In the genomic region with DNA sequence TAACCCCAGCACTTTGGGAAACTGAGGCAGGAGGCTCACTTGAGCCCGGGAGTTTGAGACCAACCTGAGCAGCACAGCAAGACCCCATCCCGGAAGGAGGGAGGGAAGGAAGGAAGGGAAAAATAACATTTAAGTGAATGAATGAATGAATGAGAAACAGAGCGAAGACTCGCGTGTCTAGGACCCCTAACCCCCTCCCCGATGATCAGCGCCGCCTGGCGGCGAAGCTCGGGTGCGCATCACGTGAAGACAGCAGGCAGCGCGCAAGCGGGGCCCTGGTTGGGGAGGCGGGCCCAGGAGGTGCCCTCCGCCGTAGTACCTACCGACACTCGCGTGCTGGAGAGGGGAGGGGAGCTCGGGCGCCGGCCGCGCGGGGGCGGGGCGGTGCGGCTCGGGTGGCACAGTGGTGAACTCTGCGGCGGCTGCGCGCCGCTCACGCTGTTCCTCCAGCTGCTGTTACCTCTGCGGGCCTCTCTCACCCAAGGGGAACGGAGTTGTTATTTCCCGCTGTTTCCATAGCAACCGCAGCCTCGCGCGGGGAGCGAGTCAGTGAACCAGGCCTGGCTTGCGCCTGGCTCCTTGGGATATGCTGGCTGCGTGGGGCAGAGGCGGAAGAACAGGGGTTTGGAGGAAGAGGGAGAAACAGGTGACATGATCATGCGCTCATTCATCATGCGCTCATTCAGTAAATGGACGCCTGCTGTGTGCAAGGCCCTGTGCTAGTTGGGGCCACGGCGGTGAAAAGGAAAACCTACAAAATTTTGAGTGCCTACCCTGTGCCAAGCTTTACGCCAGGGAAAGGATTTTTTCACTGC, we compare ENCODE assay signal across 8 cellular contexts. TPM values are rescaled to one million over a fixed set of nuclear protein-coding genes. Genes with fewer than 3 reads are reported as not detected.
A peak's percentile ranks its signal among the peaks of the same experiment; 100 is the strongest.
DNase-seq lines count a peak whose midpoint lies in the region; ATAC-seq and TF ChIP-seq lines count a peak whose summit lies in the region.

No MANE protein-coding gene starts in this region.

- peak overlapping the region; percentile 9 for H3K9ac ChIP-seq in mammary epithelial cell (ENCODE audit: insufficient read depth, low read length)
- peak overlapping the region; percentile 71 for H3K9ac ChIP-seq in smooth muscle cell (ENCODE audit: low read depth)

- H3K27me3 Mint-ChIP-seq in immature natural killer cell (ENCODE audit: low read depth in 3 of 3): peaks cover 7 to 18% (median 8%) of the 10 kb centered on the region in 3 donors

- peak; percentile 98 for DNase-seq in A673 (ENCODE audit: low spot score)
- DNase-seq in NCI-H2171 (lab: John Stamatoyannopoulos, UW): peak; percentile 94
- DNase-seq in mammary epithelial cell: peak; percentile 74
- DNase-seq in immature natural killer cell: peak; percentile 33 to 62 (median 57)
- DNase-seq in smooth muscle cell (lab: John Stamatoyannopoulos, UW; ENCODE audit: unreplicated experiment): peak; percentile 59

- H3F3A ChIP-seq in smooth muscle cell (ENCODE audit: low read depth): no peaks in the 10 kb centered on the region

- H3K4me2 ChIP-seq in mammary epithelial cell (ENCODE audit: insufficient read depth, low read depth, low read length): peak overlapping the region; percentile 78
- peak overlapping the region; percentile 81 for H3K4me2 ChIP-seq in smooth muscle cell

- H3K79me2 ChIP-seq in mammary epithelial cell (ENCODE audit: insufficient read depth, low read length) (no peaks in the 10 kb centered on the region), smooth muscle cell (ENCODE audit: low read depth) (no peaks in the 10 kb centered on the region)

- H3K4me3 ChIP-seq in A673 (ENCODE audit: low read depth, low read length, poor library complexity, severe bottlenecking) (peak overlapping the region; percentile 41), mammary epithelial cell (replicated peaks in 1 of 3; ENCODE audit: insufficient read depth in 1 of 3, low read depth in 2 of 3, low read length in 3 of 3) (peak overlapping the region; percentile 30 to 52 (median 46)), smooth muscle cell (peak overlapping the region; percentile 54)

- no peaks in the 10 kb centered on the region for H3K9me3 Mint-ChIP-seq in immature natural killer cell

- ATAC-seq in GM18867 (IDR thresholded peaks at IDR 0.05; ENCODE audit: unreplicated experiment): peak; percentile 90
- ATAC-seq in HG03103 (IDR thresholded peaks at IDR 0.05; ENCODE audit: low read depth, unreplicated experiment): peak; percentile 80

- in situ Hi-C loops in mammary epithelial cell (cut with MboI; ENCODE audit: low sequenced_read_pairs in 2 of 2): no loop called here

- BruUV-seq in A673 (replicated peaks; lab: Mats Ljungman, UMichigan): no TSS peak
- no TSS peak for BruUV-seq in mammary epithelial cell (replicated peaks; lab: Mats Ljungman, UMichigan)

- no peaks in the 10 kb centered on the region for H3K9me3 ChIP-seq in A673 (ENCODE audit: low read depth, low read length, poor library complexity, severe bottlenecking)
- H3K9me3 ChIP-seq in mammary epithelial cell (replicated peaks; ENCODE audit: insufficient read depth, low read length): no peaks in the 10 kb centered on the region
- H3K9me3 ChIP-seq in smooth muscle cell (replicated peaks; ENCODE audit: low read depth): no peaks in the 10 kb centered on the region

- no peaks in the 10 kb centered on the region for H3K36me3 Mint-ChIP-seq in immature natural killer cell

- H3K4me1 ChIP-seq in A673 (ENCODE audit: insufficient read depth, low read length, poor library complexity, severe bottlenecking): peaks cover 25% of the 10 kb centered on the region
- H3K4me1 ChIP-seq in mammary epithelial cell (ENCODE audit: insufficient read depth, low read length): peaks cover 10% of the 10 kb centered on the region
- no peaks in the 10 kb centered on the region for H3K4me1 ChIP-seq in smooth muscle cell (ENCODE audit: low read depth)

- peaks cover 17 to 18% of the 10 kb centered on the region in 2 donors for H3K4me1 Mint-ChIP-seq in immature natural killer cell

- H3K36me3 ChIP-seq in A673 (ENCODE audit: insufficient read depth, low read length, poor library complexity, severe bottlenecking) (no peaks in the 10 kb centered on the region), mammary epithelial cell (ENCODE audit: insufficient read depth, low read length) (no peaks in the 10 kb centered on the region), smooth muscle cell (ENCODE audit: low read depth) (no peaks in the 10 kb centered on the region)

- H4K20me1 ChIP-seq in mammary epithelial cell (ENCODE audit: insufficient read depth, low read length): no peaks in the 10 kb centered on the region
- no peaks in the 10 kb centered on the region for H4K20me1 ChIP-seq in smooth muscle cell (ENCODE audit: low read depth)

- H3K27me3 ChIP-seq in A673 (replicated peaks; ENCODE audit: insufficient read depth, low read depth, low read length, poor library complexity) (no peaks in the 10 kb centered on the region), mammary epithelial cell (ENCODE audit: insufficient read depth, low read length) (peaks cover 6% of the 10 kb centered on the region), smooth muscle cell (ENCODE audit: low read depth) (peaks cover 2% of the 10 kb centered on the region)

- POLR2A ChIA-PET in A673 (lab: Charles Lee; ENCODE audit: low non-redundant PET): interaction anchor here (0.6 kb wide), 1 partner anchor 164 kb away, joined by 5 read pairs; no protein-coding TSS in a partner anchor

- H3K27ac Mint-ChIP-seq in immature natural killer cell: peak overlapping the region in 1 of 6 donors; percentile 25

- H3K27ac ChIP-seq in A673 (ENCODE audit: low read depth, low read length, poor library complexity, severe bottlenecking) (peak overlapping the region; percentile 81), VCaP (peak overlapping the region; percentile 81), mammary epithelial cell (ENCODE audit: insufficient read depth, low read depth, low read length) (no peak overlapping the region), smooth muscle cell (ENCODE audit: low read depth) (no peak overlapping the region)

- TF ChIP-seq CTCF in A673 (conservative IDR thresholded peaks at IDR 0.05; ENCODE audit: low read depth, low read length) (peak; percentile 95), VCaP (conservative IDR thresholded peaks at IDR 0.05) (peak; percentile 92), mammary epithelial cell (conservative IDR thresholded peaks at IDR 0.05 in 1 of 2, IDR thresholded peaks at IDR 0.05 in 1 of 2; ENCODE audit: extremely low read depth in 1 of 2, insufficient read depth in 1 of 2, low read depth in 1 of 2, low read length in 2 of 2) (peak; percentile 73 to 89), smooth muscle cell (IDR thresholded peaks at IDR 0.05; ENCODE audit: borderline replicate concordance, insufficient read depth, poor library complexity, severe bottlenecking) (peak; percentile 97)

- H3K4me3 Mint-ChIP-seq in immature natural killer cell: peak overlapping the region; percentile 47 to 78 (median 72)

- CTCF ChIA-PET in A673 (lab: Charles Lee): interaction anchor here (0.6 to 1.1 kb wide), 10 partner anchors 8 to 295 kb away, joined by 3 to 22 read pairs (median 4); no protein-coding TSS in a partner anchor
- CTCF ChIA-PET in mammary epithelial cell (lab: Charles Lee; ENCODE audit: low non-redundant PET): interaction anchor here (0.6 to 1.2 kb wide), 3 partner anchors 9 to 77 kb away, joined by 3 to 11 read pairs (median 5); no protein-coding TSS in a partner anchor

- dilution Hi-C loops in mammary epithelial cell (cut with HindIII; ENCODE audit: low sequenced_read_pairs): no loop called here

- peak overlapping the region; percentile 87 for H2AFZ ChIP-seq in mammary epithelial cell (ENCODE audit: low read depth, low read length)
- H2AFZ ChIP-seq in smooth muscle cell (ENCODE audit: low read depth): peak overlapping the region; percentile 78

- intact Hi-C loops in A673 (cut with micrococcal nuclease; ENCODE audit: unreplicated experiment): loop anchor here (1.0 kb wide), 2 partner anchors 22 to 77 kb away; no protein-coding TSS in a partner anchor
- intact Hi-C loops in mammary epithelial cell (cut with micrococcal nuclease): loop anchor here (1.0 to 2.0 kb wide), 2 partner anchors 29 to 77 kb away; no protein-coding TSS in a partner anchor

- WGBS in mammary epithelial cell (ENCODE audit: low coverage, missing lambda C conversion rate): 25% methylated on average over 20 of the region's 55 CpGs
- 14% methylated on average over 42 of the region's 55 CpGs for WGBS in smooth muscle cell (ENCODE audit: low lambda C conversion rate)

RNA-seq across cellular contexts. Expression of gene DCDC2, which starts 2.0 kb away (rescaled TPM):
- total RNA-seq in A673 (2021) (45.1 and 54.9 TPM in 2 replicates), mammary epithelial cell (under 1 TPM; 0.17 to 0.38 TPM), smooth muscle cell (not detected in 2 replicates)
- polyA plus RNA-seq in mammary epithelial cell (0.02 TPM), immature natural killer cell (not detected), smooth muscle cell (not detected in 2 replicates)
- polyA minus RNA-seq in mammary epithelial cell: not detected

RNA-seq across cellular contexts. Expression of gene MRS2, which starts 42.9 kb away (rescaled TPM):
- total RNA-seq in A673 (2021): 46.6 and 49.1 TPM in 2 replicates
- total RNA-seq in mammary epithelial cell: 10 to 100 TPM; 23.0 to 26.8 TPM
- 18.2 TPM for polyA plus RNA-seq in mammary epithelial cell
- polyA minus RNA-seq in mammary epithelial cell: 98.2 TPM
- 10 to 100 TPM; 17.6 to 20.6 (median 17.8) TPM for polyA plus RNA-seq in immature natural killer cell
- 27.7 and 38.6 TPM in 2 replicates for total RNA-seq in smooth muscle cell
- 19.7 and 28.2 TPM in 2 replicates for polyA plus RNA-seq in smooth muscle cell

Comparison
In these comparisons a context has a peak if more than half of its experiments do, and no peak if none do; other contexts are left out.
1. H3K27ac ChIP-seq: peak in A673 (single experiment) and VCaP (single experiment); none in mammary epithelial cell (single experiment) and smooth muscle cell (single experiment).
2. RNA of gene DCDC2, which starts 2.0 kb away (total RNA-seq): 45.1 to 54.9 TPM in A673; 0.17 to 0.38 TPM in mammary epithelial cell and not detected in smooth muscle cell; every median in the first group is over 10 times any median in the second.
3. Peak in every context shown above with its lines, with median percentiles within 50 percentile points of each other: DNase-seq, H3K4me3 ChIP-seq and CTCF ChIP-seq.